Comparison of ENCODE assay signal across 18 cellular contexts in genomic region chr2:23606196-23606595, GRCh38.
"Had no signal": no experiment of that assay in that cellular context is flagged by ENCODE, and none has a peak within 500 bp of the region (broad histone marks: within the 10 kb centered on the region; RNA-seq: fewer than 3 reads in every experiment).

No MANE protein-coding gene starts in this region.

- H3K4me3 ChIP-seq: esophagus muscularis mucosa, gastrocnemius medialis, skin epidermis, stomach, thoracic aorta, transverse colon had no signal

- H3K9me3 ChIP-seq: gastrocnemius medialis, thoracic aorta, transverse colon had no signal

- H3K4me1 Mint-ChIP-seq: naive B cell had no signal

- H3K36me3 ChIP-seq: esophagus muscularis mucosa, stomach, thoracic aorta, transverse colon had no signal

- H3K27me3 ChIP-seq: esophagus muscularis mucosa, gastrocnemius medialis, stomach, transverse colon had no signal

- H3K4me3 Mint-ChIP-seq: mesothelial cell of epicardium, naive B cell, neural crest cell had no signal

- ATAC-seq: gastrocnemius medialis, left lobe of liver, sciatic nerve had no signal

- H3K27ac Mint-ChIP-seq: mesothelial cell of epicardium had no signal

- H3K27ac ChIP-seq: epithelial cell of prostate, gastrocnemius medialis, skin epidermis, stomach, thoracic aorta, transverse colon had no signal

- DNase-seq: cortex of kidney; effector memory CD4-positive, alpha-beta T cell; gastrocnemius medialis; islet precursor cell; naive B cell; stimulated activated CD4-positive, alpha-beta T cell treated with anti-CD3 and anti-CD28 coated beads, Interleukin-12 subunit alpha, Interleukin-12 subunit beta, amount 100 ng/mL, for 4 hours; stimulated activated naive CD4-positive, alpha-beta T cell; stomach; substantia nigra; transverse colon had no signal
